ENCODE assay signal across 24 cellular contexts in genomic region chr7:95766657-95767056, GRCh38. TPM values are rescaled to one million over a fixed set of nuclear protein-coding genes. Genes with fewer than 3 reads are reported as not detected.
DNase-seq lines count a peak whose midpoint lies in the region; ATAC-seq, FAIRE-seq and TF ChIP-seq lines count a peak whose summit lies in the region.
"Had no signal": no experiment of that assay in that cellular context is flagged by ENCODE, and none has a peak within 500 bp of the region (broad histone marks: within the 10 kb centered on the region; RNA-seq: fewer than 3 reads in every experiment).

No MANE protein-coding gene starts in this region.

- H3K4me3 Mint-ChIP-seq in CD14-positive monocyte = no peak overlapping the region
- H3K4me3 Mint-ChIP-seq: CD8-positive, alpha-beta T cell; H9 had no signal

- H3K9me3 Mint-ChIP-seq in CD14-positive monocyte = no peaks in the 10 kb centered on the region
- H3K9me3 Mint-ChIP-seq: CD8-positive, alpha-beta T cell; H9 had no signal

- in situ Hi-C loops in GM12878 (cut with MboI) = no loop called here

- TF ChIP-seq EP300 in GM12878 (IDR thresholded peaks at IDR 0.05; ENCODE audit: borderline replicate concordance in 1 of 2, control insufficient read depth in 1 of 2, low read depth in 2 of 2, low read length in 2 of 2) = no peak

- H3K36me3 ChIP-seq in GM12878 (ENCODE audit: control insufficient read depth in 2 of 2, insufficient read depth in 2 of 2, low read length in 1 of 2) = no peaks in the 10 kb centered on the region
- H3K36me3 ChIP-seq: BLaER1 had no signal

- no peak overlapping the region for H3K27ac Mint-ChIP-seq in CD14-positive monocyte
- H3K27ac Mint-ChIP-seq: CD8-positive, alpha-beta T cell; H9 had no signal

- H3K27ac ChIP-seq in GM12878 (ENCODE audit: control insufficient read depth, insufficient read depth) = no peak overlapping the region
- H3K27ac ChIP-seq: BLaER1, HL-60 had no signal

- SMC1A ChIA-PET in GM12878 (lab: Charles Lee; ENCODE audit: uncharacterized antibody, unreplicated experiment) = interaction anchor here (1.0 to 1.8 kb wide), 6 partner anchors 9 to 55 kb away, joined by 3 to 6 read pairs (median 4); no protein-coding TSS in a partner anchor

- H3K9me3 ChIP-seq in GM12878 (replicated peaks; ENCODE audit: control insufficient read depth, insufficient read depth, low read length) = no peaks in the 10 kb centered on the region
- H3K9me3 ChIP-seq: BLaER1 had no signal

- DNase-seq in GM12878 (ENCODE audit: low read depth, low spot score) (no peak), CD14-positive monocyte (ENCODE audit: low spot score) (no peak), NCI-H1105 treated with DMSO at 0.1 percent for 48 hours (lab: John Stamatoyannopoulos, UW) (no peak), D341Med (ENCODE audit: low spot score) (no peak)
- DNase-seq in activated CD4-positive, CD25-positive, alpha-beta regulatory T cell (lab: John Stamatoyannopoulos, UW) = no peak
- DNase-seq: CD8-positive, alpha-beta T cell; DND-41; H9; IMR-90; NCI-H1417 treated with DMSO at 0.1 percent for 48 hours; NCI-H1930; NCI-H345; NCI-H524 treated with DMSO at 0.1 percent for 48 hours; T-helper 1 cell; T-helper 9 cell had no signal

- H3K27me3 Mint-ChIP-seq in CD14-positive monocyte (ENCODE audit: low read depth in 3 of 3) = peaks cover 2 to 3% (median 3%) of the 10 kb centered on the region in 3 donors

- no peak overlapping the region for H3K4me2 ChIP-seq in GM12878 (ENCODE audit: control insufficient read depth, insufficient read depth)
- H3K4me2 ChIP-seq: BLaER1 had no signal

- ATAC-seq in GM18511 (IDR thresholded peaks at IDR 0.05; ENCODE audit: unreplicated experiment) = peak; percentile 83
- ATAC-seq in GM19372 (IDR thresholded peaks at IDR 0.05; ENCODE audit: low read depth, unreplicated experiment) = peak; percentile 55
- ATAC-seq in HG03097 (IDR thresholded peaks at IDR 0.05; ENCODE audit: low FRiP score, unreplicated experiment) = peak; percentile 70
- ATAC-seq in GM12878 = peak; percentile 68
- ATAC-seq: CD8-positive, alpha-beta T cell; PC-3 had no signal

- H3K4me1 ChIP-seq in GM12878 (ENCODE audit: control insufficient read depth, insufficient read depth, low read length) = no peaks in the 10 kb centered on the region
- H3K4me1 ChIP-seq: BLaER1 had no signal

- no peaks in the 10 kb centered on the region for H4K20me1 ChIP-seq in GM12878 (ENCODE audit: control insufficient read depth, insufficient read depth)
- H4K20me1 ChIP-seq: BLaER1 had no signal

- TF ChIP-seq POLR2A in GM12878 (IDR thresholded peaks at IDR 0.05; ENCODE audit: low read depth, low read length) = no peak

- BruUV-seq in GM12878 (replicated peaks; lab: Mats Ljungman, UMichigan) = no TSS peak

- intact Hi-C loops in GM12878 (cut with micrococcal nuclease; ENCODE audit: unreplicated experiment) = no loop called here
- intact Hi-C loops in CD14-positive monocyte (cut with micrococcal nuclease) = no loop called here

- WGBS in GM12878 (ENCODE audit: insufficient coverage, insufficient replicate concordance, low lambda C conversion rate, missing lambda C conversion rate) = 0% methylated on average over 1 of the region's 1 CpG

- RAD21 ChIA-PET in GM12878 (lab: Charles Lee; ENCODE audit: unreplicated experiment) = interaction anchor here (0.6 to 1.2 kb wide), 2 partner anchors 101 to 354 kb away, joined by 3 to 4 read pairs; no protein-coding TSS in a partner anchor

- POLR2A ChIA-PET in GM12878 (lab: Charles Lee) = no interaction called here

- no peak overlapping the region for H2AFZ ChIP-seq in GM12878 (ENCODE audit: control insufficient read depth, low read depth, low read length)

- H3K27me3 ChIP-seq in GM12878 (replicated peaks in 1 of 2; ENCODE audit: control insufficient read depth in 2 of 2, insufficient read depth in 2 of 2, low read length in 1 of 2) = no peaks in the 10 kb centered on the region
- H3K27me3 ChIP-seq: BLaER1 had no signal

- peaks cover under 1% of the 10 kb centered on the region for H3K4me1 Mint-ChIP-seq in CD14-positive monocyte
- H3K4me1 Mint-ChIP-seq: H9 had no signal

- no peak for FAIRE-seq in GM12878 (lab: Jason Lieb, UNC)
- FAIRE-seq: GM19239, HTR-8/SVneo had no signal

- H3K79me2 ChIP-seq in GM12878 (ENCODE audit: control insufficient read depth, insufficient read depth, low read length) = no peaks in the 10 kb centered on the region

- no peak overlapping the region for H3K9ac ChIP-seq in GM12878 (ENCODE audit: control insufficient read depth, insufficient read depth, low read length)
- H3K9ac ChIP-seq: BLaER1 had no signal

- TF ChIP-seq CTCF in GM12878 (IDR thresholded peaks at IDR 0.05 in 2 of 3, conservative IDR thresholded peaks at IDR 0.05 in 1 of 3; ENCODE audit: control insufficient read depth in 2 of 3, extremely low read depth in 1 of 3, insufficient read depth in 1 of 3, low read depth in 3 of 3, low read length in 3 of 3) = no peak
- no peak for TF ChIP-seq CTCF in CD14-positive monocyte (IDR thresholded peaks at IDR 0.05)

- no peak overlapping the region for H3K4me3 ChIP-seq in GM12878
- H3K4me3 ChIP-seq: BLaER1 had no signal

- no peaks in the 10 kb centered on the region for H3K36me3 Mint-ChIP-seq in CD14-positive monocyte
- H3K36me3 Mint-ChIP-seq: CD8-positive, alpha-beta T cell had no signal

- CTCF ChIA-PET in GM12878 (lab: Yijun Ruan, JAX) = interaction anchor here (0.9 to 1.1 kb wide), 3 partner anchors 8 to 107 kb away, joined by 3 read pairs; no protein-coding TSS in a partner anchor

- TF ChIP-seq RAD21 in GM12878 (IDR thresholded peaks at IDR 0.05; ENCODE audit: insufficient read depth, low read depth, low read length) = no peak

TF ChIP-seq in GM12878, 131 proteins besides CTCF, POLR2A, EP300 and RAD21:
- TF ChIP-seq JUNB (IDR thresholded peaks at IDR 0.05) (no peak), ZSCAN29 (IDR thresholded peaks at IDR 0.05) (no peak), SMARCA5 (IDR thresholded peaks at IDR 0.05) (no peak), SIN3A (IDR thresholded peaks at IDR 0.05; ENCODE audit: low read depth, low read length) (no peak), ZNF217 (IDR thresholded peaks at IDR 0.05) (no peak), RELB (IDR thresholded peaks at IDR 0.05; ENCODE audit: low read depth) (0 out of 2 replicates have a peak, but pooled peaks have one; percentile 15), SUPT20H (IDR thresholded peaks at IDR 0.05; ENCODE audit: borderline replicate concordance, control insufficient read depth, low read depth, low read length) (no peak), MTA3 (IDR thresholded peaks at IDR 0.05; ENCODE audit: borderline replicate concordance, low read length) (no peak)

RNA-seq across cellular contexts. Expression of gene DYNC1I1, which starts 5.7 kb away (rescaled TPM):
- total RNA-seq in GM12878 (2013; cell fraction: nucleolus; rRNA removed) = not detected in 2 replicates
- total RNA-seq in GM12878 (2014; rRNA removed) = 0.11 TPM in 1 of 2 replicates, not detected in the other
- 0.05 and 0.40 TPM in 2 replicates for total RNA-seq in GM12878 (2014; rRNA removed; fragmentation: Illumina TruSeq; extraction: Trizol)
- 0.32 TPM in 1 of 2 replicates, not detected in the other for total RNA-seq in GM12878 (2021)
- polyA plus RNA-seq in GM12878 (2011; ENCODE audit: low read depth) = not detected
- polyA plus RNA-seq in GM12878 (2011; rRNA removed) = 0.91 and 1.1 TPM in 2 replicates
- 0.91 and 1.0 TPM in 2 replicates for polyA plus RNA-seq in GM12878 (2011; cell fraction: cytosol; rRNA removed)
- 1.6 and 2.0 TPM in 2 replicates for polyA plus RNA-seq in GM12878 (2011; cell fraction: nucleus; rRNA removed)
- polyA plus RNA-seq in GM12878 (2012) = not detected in 2 replicates
- polyA plus RNA-seq in GM12878 (2014; fragmentation: Illumina TruSeq; extraction: Trizol) = 0.06 TPM in 1 of 2 replicates, not detected in the other
- under 1 TPM in 1 of 2 experiments, not detected in 1; 0.05 TPM for polyA plus RNA-seq in GM12878 (2014; fragmentation: Nextera tagmentation; extraction: Ambion mirVana)
- 0.14 and 0.22 TPM in 2 replicates for polyA plus RNA-seq in GM12878 (2014; rRNA removed)
- under 1 TPM in 1 of 2 experiments, not detected in 1; 0.19 TPM for polyA plus RNA-seq in GM12878 (2016; fragmentation: Nextera tagmentation; extraction: Ambion mirVana)
- 1.8 and 2.3 TPM in 2 replicates for polyA minus RNA-seq in GM12878 (2011; rRNA and poly(A)+ RNA removed)
- 1.5 TPM in 1 of 2 replicates, not detected in the other for polyA minus RNA-seq in GM12878 (2011; cell fraction: cytosol; rRNA and poly(A)+ RNA removed)
- polyA minus RNA-seq in GM12878 (2011; cell fraction: nucleus; rRNA and poly(A)+ RNA removed) = 2.3 and 4.6 TPM in 2 replicates
- polyA plus RNA-seq in CD14-positive monocyte = not detected
- total RNA-seq: CD8-positive, alpha-beta T cell; G401 had no signal
